ENCODE assay signal across 25 cellular contexts in the genomic region with DNA sequence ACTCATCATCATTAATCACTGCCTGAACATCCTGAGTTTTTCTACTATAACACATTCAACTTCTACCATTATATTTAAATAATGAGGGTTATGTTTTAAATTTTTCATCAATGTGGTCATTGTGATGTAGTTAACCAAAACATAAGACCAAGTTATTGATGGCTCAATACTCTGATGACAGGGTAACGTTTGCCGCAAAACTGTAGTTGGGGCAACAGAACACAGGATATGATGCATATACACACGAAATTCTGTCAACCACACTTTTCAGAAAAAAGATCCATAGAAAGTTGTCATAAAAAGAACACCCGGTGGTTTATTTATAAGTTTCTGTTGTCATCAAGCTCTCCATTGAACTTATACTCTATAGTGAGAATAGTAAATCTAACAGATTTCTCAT.
"Had no signal": no experiment of that assay in that cellular context is flagged by ENCODE, and none has a peak within 500 bp of the region (broad histone marks: within the 10 kb centered on the region; RNA-seq: fewer than 3 reads in every experiment).

No MANE protein-coding gene starts in this region.

- DNase-seq: activated CD4-positive, alpha-beta T cell treated with anti-CD3 and anti-CD28 coated beads for 48 hours; activated CD4-positive, alpha-beta T cell treated with anti-CD3 and anti-CD28 coated beads, Interleukin-2, amount 50 U/mL, for 48 hours; activated CD4-positive, CD25-positive, alpha-beta regulatory T cell treated with anti-CD3 and anti-CD28 coated beads, Interleukin-2, amount 50 U/mL, for 72 hours; activated CD8-positive, alpha-beta memory T cell treated with anti-CD3 and anti-CD28 coated beads, Interleukin-2, amount 10 ng/mL, durations not matched to agents 7 days and 5 days; activated effector memory CD4-positive, alpha-beta T cell treated with Interleukin-2 at 50 U/mL for 16 hours; activated naive CD4-positive, alpha-beta T cell treated with Interleukin-2 at 50 U/mL for 16 hours; activated naive CD8-positive, alpha-beta T cell treated with anti-CD3 and anti-CD28 coated beads, Interleukin-2, amount 50 U/mL, for 24 hours; activated T-cell treated with anti-CD3 and anti-CD28 coated beads, Interleukin-2, amount 50 U/mL, for 24 hours; amygdala; caudate nucleus; Karpas-422; MM.1S; NCI-H1105 treated with DMSO at 0.1 percent for 48 hours; NCI-H1436 treated with DMSO at 0.1 percent for 48 hours; NCI-H187; NCI-H2081; NCI-H446; NCI-H524; Peyer's patch; SHP77; T-helper 17 cell; T-helper 9 cell had no signal

- ATAC-seq: activated CD8-positive, alpha-beta memory T cell treated with anti-CD3 and anti-CD28 coated beads, Interleukin-2, amount 10 ng/mL, durations not matched to agents 7 days and 5 days; activated naive CD4-positive, alpha-beta T cell treated with anti-CD3 and anti-CD28 coated beads, Interleukin-2, amount 50 U/mL, for 72 hours; activated naive CD8-positive, alpha-beta T cell treated with anti-CD3 and anti-CD28 coated beads, Interleukin-2, amount 50 U/mL, for 24 hours; T-helper 17 cell; WTC11 had no signal

- H3K4me3 ChIP-seq: breast epithelium, Peyer's patch had no signal
